Comparison of ENCODE assay signal across 1 cellular context in the genomic region with DNA sequence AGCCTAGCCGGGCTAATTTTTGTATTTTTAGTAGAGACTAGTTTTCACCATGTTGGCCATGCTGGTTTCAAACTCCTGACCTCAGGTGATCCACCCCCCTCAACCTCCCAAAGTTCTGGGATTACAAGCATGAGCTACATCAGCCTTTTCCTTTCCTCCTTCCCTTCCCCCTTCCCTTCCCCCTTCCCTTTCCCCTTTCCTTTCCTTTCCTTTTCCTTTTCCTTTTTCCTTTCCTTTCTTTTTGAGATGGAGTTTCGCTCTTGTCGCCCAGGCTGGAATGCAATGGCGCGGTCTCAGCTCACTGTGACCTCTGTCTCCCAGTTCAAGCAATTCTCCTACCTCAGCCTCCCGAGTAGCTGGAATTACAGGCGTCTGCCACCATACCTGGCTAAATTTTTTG.
A peak's percentile ranks its signal among the peaks of the same experiment; 100 is the strongest.
TF ChIP-seq lines count a peak whose summit lies in the region.

No MANE protein-coding gene starts in this region.

TF ChIP-seq in HEK293, 187 proteins besides CTCF, POLR2A, EP300 and RAD21:
- TF ChIP-seq PRDM1 (tag by site-specific recombination; IDR thresholded peaks at IDR 0.05) = peak; percentile 97
